Comparison of ENCODE assay signal across 9 cellular contexts in the genomic region with DNA sequence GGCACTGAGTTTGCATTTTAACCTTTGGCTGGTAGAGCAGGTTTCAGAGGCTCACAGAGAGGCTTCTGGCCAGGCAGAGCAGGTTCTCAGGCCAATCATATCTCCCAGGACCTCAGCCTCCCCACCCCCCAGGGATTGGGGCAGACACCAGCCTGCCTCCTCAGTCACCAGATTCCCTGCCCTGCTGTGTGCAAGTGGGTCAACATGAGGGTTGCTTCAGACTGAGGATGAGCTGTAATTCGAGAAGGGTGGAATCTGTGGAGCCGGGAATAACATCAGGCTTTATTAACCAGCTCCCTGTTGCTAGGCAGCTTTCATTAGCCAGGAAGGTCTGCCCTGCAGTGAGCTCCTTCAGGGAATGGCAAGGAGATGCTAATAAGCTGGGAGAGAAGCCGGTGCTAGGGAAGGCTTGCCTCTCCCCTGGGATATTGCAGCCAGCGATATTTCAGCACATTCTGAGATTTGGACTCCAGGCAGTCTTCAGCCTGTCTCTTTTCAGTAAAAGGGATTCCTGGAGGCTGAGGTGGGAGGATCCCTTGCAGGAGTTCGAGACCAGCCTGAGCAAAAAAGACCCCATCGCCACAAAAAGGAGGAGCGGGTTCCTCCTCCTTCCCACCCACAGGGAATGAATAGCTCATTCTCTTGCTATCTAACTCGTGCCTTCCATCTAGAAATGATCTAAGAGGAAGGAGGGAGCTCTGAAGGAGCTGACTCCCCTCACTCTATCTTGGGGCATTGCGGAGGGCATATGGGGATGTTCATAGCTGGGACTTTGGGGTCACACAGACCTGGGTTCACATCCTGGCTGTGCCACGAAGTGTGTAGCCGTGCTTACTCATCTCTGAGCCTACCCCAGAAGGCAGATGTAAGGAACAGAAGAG. TPM values are rescaled to one million over a fixed set of nuclear protein-coding genes. Genes with fewer than 3 reads are reported as not detected.
A peak's percentile ranks its signal among the peaks of the same experiment; 100 is the strongest.
DNase-seq lines count a peak whose midpoint lies in the region; ATAC-seq and TF ChIP-seq lines count a peak whose summit lies in the region.
"Had no signal": no experiment of that assay in that cellular context is flagged by ENCODE, and none has a peak within 500 bp of the region (broad histone marks: within the 10 kb centered on the region; RNA-seq: fewer than 3 reads in every experiment).

No MANE protein-coding gene starts in this region.

- no peaks in the 10 kb centered on the region for H4K20me1 ChIP-seq in neural cell (ENCODE audit: insufficient read depth)

- peaks cover 4 to 36% (median 6%) of the 10 kb centered on the region in 3 donors for H3K4me1 ChIP-seq in esophagus squamous epithelium

- no peaks in the 10 kb centered on the region for H3K9me2 ChIP-seq in neural cell (ENCODE audit: insufficient read depth, low read length)

- H3K79me2 ChIP-seq in neural cell (replicated peaks; ENCODE audit: insufficient read depth, low read length): no peaks in the 10 kb centered on the region

- H3K27me3 ChIP-seq in esophagus squamous epithelium (no peaks in the 10 kb centered on the region), neural cell (ENCODE audit: insufficient read depth, low read depth, low read length) (no peaks in the 10 kb centered on the region)
- H3K27me3 ChIP-seq: ovary had no signal

- H3K9ac ChIP-seq in neural cell (ENCODE audit: low read length): peak overlapping the region; percentile 68

- ATAC-seq in GM21526 (IDR thresholded peaks at IDR 0.05; ENCODE audit: low FRiP score, unreplicated experiment) (no peak), HG02938 (IDR thresholded peaks at IDR 0.05; ENCODE audit: unreplicated experiment) (no peak), HG03280 (IDR thresholded peaks at IDR 0.05; ENCODE audit: unreplicated experiment) (no peak)

- 76 to 83% methylated on average over 8 to 10 of the region's 11 CpGs for WGBS in esophagus squamous epithelium, 2 donors

- peak overlapping the region; percentile 15 to 81 (median 59) for H3K27ac ChIP-seq in esophagus squamous epithelium
- H3K27ac ChIP-seq in neural cell (ENCODE audit: low read length): peak overlapping the region; percentile 97
- H3K27ac ChIP-seq: ovary had no signal

- peak overlapping the region; percentile 62 for H3K4me2 ChIP-seq in neural cell (ENCODE audit: low read length)

- no peak overlapping the region for H3K4me3 ChIP-seq in esophagus squamous epithelium
- peak overlapping the region; percentile 59 for H3K4me3 ChIP-seq in neural cell (ENCODE audit: low read length)
- H3K4me3 ChIP-seq: ovary had no signal

- TF ChIP-seq CTCF in esophagus squamous epithelium (IDR thresholded peaks at IDR 0.05) (no peak), neural cell (IDR thresholded peaks at IDR 0.05; ENCODE audit: poor library complexity, severe bottlenecking) (no peak)

- TF ChIP-seq POLR2A in esophagus squamous epithelium (IDR thresholded peaks at IDR 0.05): no peak

- intact Hi-C loops in esophagus squamous epithelium (cut with DNase I): no loop called here

- no peaks in the 10 kb centered on the region for H3F3A ChIP-seq in neural cell (ENCODE audit: insufficient read depth, low read length, poor library complexity, severe bottlenecking)

- H3K36me3 ChIP-seq in esophagus squamous epithelium (peaks cover 0 to 19% (median 4%) of the 10 kb centered on the region in 3 donors), neural cell (ENCODE audit: insufficient read depth, low read length) (no peaks in the 10 kb centered on the region)
- H3K36me3 ChIP-seq: ovary had no signal

- peak overlapping the region; percentile 17 for H2AFZ ChIP-seq in neural cell (ENCODE audit: low read depth, low read length)

- TF ChIP-seq EP300 in neural cell (conservative IDR thresholded peaks at IDR 0.05; ENCODE audit: poor library complexity, severe bottlenecking): peak; percentile 79

- DNase-seq in GOT3 (lab: John Stamatoyannopoulos, UW): peak; percentile 26
- DNase-seq in NCI-H526 treated with DMSO at 0.1 percent for 48 hours (lab: John Stamatoyannopoulos, UW): peak; percentile 74
- no peak for DNase-seq in esophagus squamous epithelium (lab: John Stamatoyannopoulos, UW)
- no peak for DNase-seq in RPMI8226

- H3K9me3 ChIP-seq in esophagus squamous epithelium (no peaks in the 10 kb centered on the region), neural cell (ENCODE audit: low read length) (no peaks in the 10 kb centered on the region)
- H3K9me3 ChIP-seq: ovary had no signal

- TF ChIP-seq RAD21 in neural cell (conservative IDR thresholded peaks at IDR 0.05): no peak

TF ChIP-seq in neural cell, 6 proteins besides CTCF, POLR2A, EP300 and RAD21:
- TF ChIP-seq TAF1 (IDR thresholded peaks at IDR 0.05; ENCODE audit: low read depth) (peak; percentile 85), SMC3 (conservative IDR thresholded peaks at IDR 0.05; ENCODE audit: poor library complexity) (no peak), EZH2 (IDR thresholded peaks at IDR 0.05; ENCODE audit: borderline replicate concordance, insufficient read depth, low read length, poor library complexity, severe bottlenecking) (no peak), POLR2AphosphoS5 (IDR thresholded peaks at IDR 0.05) (peak; percentile 72), MXI1 (conservative IDR thresholded peaks at IDR 0.05; ENCODE audit: poor library complexity, severe bottlenecking) (peak; percentile 41)
- TF ChIP-seq, protein P1, sequence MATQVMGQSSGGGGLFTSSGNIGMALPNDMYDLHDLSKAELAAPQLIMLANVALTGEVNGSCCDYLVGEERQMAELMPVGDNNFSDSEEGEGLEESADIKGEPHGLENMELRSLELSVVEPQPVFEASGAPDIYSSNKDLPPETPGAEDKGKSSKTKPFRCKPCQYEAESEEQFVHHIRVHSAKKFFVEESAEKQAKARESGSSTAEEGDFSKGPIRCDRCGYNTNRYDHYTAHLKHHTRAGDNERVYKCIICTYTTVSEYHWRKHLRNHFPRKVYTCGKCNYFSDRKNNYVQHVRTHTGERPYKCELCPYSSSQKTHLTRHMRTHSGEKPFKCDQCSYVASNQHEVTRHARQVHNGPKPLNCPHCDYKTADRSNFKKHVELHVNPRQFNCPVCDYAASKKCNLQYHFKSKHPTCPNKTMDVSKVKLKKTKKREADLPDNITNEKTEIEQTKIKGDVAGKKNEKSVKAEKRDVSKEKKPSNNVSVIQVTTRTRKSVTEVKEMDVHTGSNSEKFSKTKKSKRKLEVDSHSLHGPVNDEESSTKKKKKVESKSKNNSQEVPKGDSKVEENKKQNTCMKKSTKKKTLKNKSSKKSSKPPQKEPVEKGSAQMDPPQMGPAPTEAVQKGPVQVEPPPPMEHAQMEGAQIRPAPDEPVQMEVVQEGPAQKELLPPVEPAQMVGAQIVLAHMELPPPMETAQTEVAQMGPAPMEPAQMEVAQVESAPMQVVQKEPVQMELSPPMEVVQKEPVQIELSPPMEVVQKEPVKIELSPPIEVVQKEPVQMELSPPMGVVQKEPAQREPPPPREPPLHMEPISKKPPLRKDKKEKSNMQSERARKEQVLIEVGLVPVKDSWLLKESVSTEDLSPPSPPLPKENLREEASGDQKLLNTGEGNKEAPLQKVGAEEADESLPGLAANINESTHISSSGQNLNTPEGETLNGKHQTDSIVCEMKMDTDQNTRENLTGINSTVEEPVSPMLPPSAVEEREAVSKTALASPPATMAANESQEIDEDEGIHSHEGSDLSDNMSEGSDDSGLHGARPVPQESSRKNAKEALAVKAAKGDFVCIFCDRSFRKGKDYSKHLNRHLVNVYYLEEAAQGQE (IDR thresholded peaks at IDR 0.05; ENCODE audit: borderline replicate concordance): peak; percentile 100
TF ChIP-seq in neural cell: peak in this region for 4.

RNA-seq across cellular contexts. Expression of a gene that starts 10.7 kb away (rescaled TPM):
- 10 to 100 TPM; 24.3 to 67.9 (median 35.3) TPM for total RNA-seq in esophagus squamous epithelium
- 222 and 281 TPM in 2 replicates for polyA plus RNA-seq in neural cell
- 131 and 149 TPM in 2 replicates for polyA minus RNA-seq in neural cell

RNA-seq across cellular contexts. Expression of a gene that starts 11.8 kb away (rescaled TPM):
- 10 to 100 TPM; 20.3 to 70.2 (median 46.0) TPM for total RNA-seq in esophagus squamous epithelium
- polyA plus RNA-seq in neural cell: 31.8 and 32.5 TPM in 2 replicates
- polyA minus RNA-seq in neural cell: 34.6 and 41.9 TPM in 2 replicates

RNA-seq across cellular contexts. Expression of a gene that starts 44.3 kb away (rescaled TPM):
- total RNA-seq in esophagus squamous epithelium: 10 to 100 TPM in 3 of 4 donors, 1 to 10 TPM in 1; 8.7 to 34.8 (median 15.8) TPM
- 30.0 and 69.0 TPM in 2 replicates for polyA plus RNA-seq in neural cell
- polyA minus RNA-seq in neural cell: 43.6 and 45.3 TPM in 2 replicates

RNA-seq across cellular contexts. Expression of a gene that starts 44.5 kb away (rescaled TPM):
- total RNA-seq in esophagus squamous epithelium: 10 to 100 TPM; 17.9 to 24.0 (median 20.1) TPM
- polyA plus RNA-seq in neural cell: 13.9 and 17.5 TPM in 2 replicates
- polyA minus RNA-seq in neural cell: 29.7 and 30.7 TPM in 2 replicates

RNA-seq across cellular contexts. Expression of a gene that starts 52.8 kb away (rescaled TPM):
- 10 to 100 TPM in 3 of 4 donors, 1 to 10 TPM in 1; 7.2 to 23.0 (median 17.4) TPM for total RNA-seq in esophagus squamous epithelium
- 6.1 and 11.6 TPM in 2 replicates for polyA plus RNA-seq in neural cell
- polyA minus RNA-seq in neural cell: 12.4 and 15.6 TPM in 2 replicates

Comparison
In these comparisons a context has a peak if more than half of its experiments do, and no peak if none do; other contexts are left out.
1. DNase-seq: peak in GOT3 (single experiment) and NCI-H526 treated with DMSO at 0.1 percent for 48 hours (single experiment); none in esophagus squamous epithelium (single experiment) and RPMI8226 (single experiment).